ENCODE assay signal across 27 cellular contexts in genomic region chr18:9216459-9216858, GRCh38.
"Had no signal": no experiment of that assay in that cellular context is flagged by ENCODE, and none has a peak within 500 bp of the region (broad histone marks: within the 10 kb centered on the region; RNA-seq: fewer than 3 reads in every experiment).

No MANE protein-coding gene starts in this region.

- ATAC-seq: effector memory CD8-positive, alpha-beta T cell; esophagus mucosa; gastrocnemius medialis; heart right ventricle; left cardiac atrium; left lung; left ventricle myocardium superior; lower lobe of right lung; mucosa of descending colon had no signal

- H3K27ac Mint-ChIP-seq: dendritic cell treated with granulocyte-macrophage colony-stimulating factor and Interleukin-4, amounts not matched to agents 40 ng/mL and 50 ng/mL, for 4 days; endodermal cell; mesothelial cell of epicardium had no signal

- H3K4me1 ChIP-seq: colonic mucosa, esophagus squamous epithelium had no signal

- DNase-seq: colonic mucosa; cortex of kidney; effector CD8-positive, alpha-beta T cell; effector memory CD8-positive, alpha-beta T cell; endodermal cell; erythroblast; esophagus squamous epithelium; foreskin fibroblast; foreskin melanocyte; gastrocnemius medialis; glutamatergic neuron; head of caudate nucleus; heart right ventricle; hippocampal formation; left cardiac atrium; left lung; left ventricle myocardium superior; lower lobe of right lung; mesenchymal stem cell; mucosa of descending colon had no signal

- FAIRE-seq: endometrium, islet of Langerhans, keratinocyte had no signal

- H3K9me3 ChIP-seq: colonic mucosa, esophagus squamous epithelium, gastrocnemius medialis, heart right ventricle, left lung, lower lobe of right lung, mucosa of descending colon had no signal

- H3K27ac ChIP-seq: colonic mucosa, epithelial cell of prostate, esophagus squamous epithelium, gastrocnemius medialis, heart right ventricle, left lung, lower lobe of right lung had no signal

- H3K27me3 ChIP-seq: colonic mucosa, esophagus squamous epithelium, gastrocnemius medialis, heart right ventricle, left lung had no signal

- H3K4me3 ChIP-seq: colonic mucosa, esophagus squamous epithelium, gastrocnemius medialis, heart right ventricle, left lung, lower lobe of right lung, mucosa of descending colon had no signal

- H3K4me1 Mint-ChIP-seq: endodermal cell, mesothelial cell of epicardium had no signal

- H3K9me3 Mint-ChIP-seq: dendritic cell treated with granulocyte-macrophage colony-stimulating factor and Interleukin-4, amounts not matched to agents 40 ng/mL and 50 ng/mL, for 4 days; effector memory CD8-positive, alpha-beta T cell; endodermal cell had no signal

- H3K27me3 Mint-ChIP-seq: dendritic cell treated with granulocyte-macrophage colony-stimulating factor and Interleukin-4, amounts not matched to agents 40 ng/mL and 50 ng/mL, for 4 days; effector memory CD8-positive, alpha-beta T cell had no signal

- H3K4me3 Mint-ChIP-seq: dendritic cell treated with granulocyte-macrophage colony-stimulating factor and Interleukin-4, amounts not matched to agents 40 ng/mL and 50 ng/mL, for 4 days; effector memory CD8-positive, alpha-beta T cell; endodermal cell; mesothelial cell of epicardium had no signal

- H3K36me3 ChIP-seq: colonic mucosa had no signal
